ENCODE assay signal across 2 cellular contexts in the genomic region with DNA sequence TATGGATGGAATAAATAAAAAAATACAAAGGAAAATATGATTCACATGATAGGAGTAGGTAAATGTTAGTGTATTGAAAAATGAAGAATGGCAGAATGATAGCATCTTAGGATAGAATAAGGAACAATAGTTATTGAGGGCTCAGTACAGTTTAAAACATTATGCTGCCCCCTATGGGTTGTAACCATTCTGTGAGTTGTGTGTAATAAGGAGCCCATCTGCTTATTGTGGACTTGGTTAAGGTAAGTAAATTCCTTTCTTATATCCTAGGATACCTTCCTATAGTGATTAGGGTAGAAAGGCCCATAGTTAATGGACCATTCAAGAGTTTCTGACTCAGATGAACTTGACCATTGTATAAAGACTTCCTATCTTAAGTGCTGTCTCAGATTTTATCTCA.
TF ChIP-seq lines count a peak whose summit lies in the region.

No MANE protein-coding gene starts in this region.

TF ChIP-seq in liver, 16 proteins besides CTCF, POLR2A, EP300 and RAD21 (continued from another document):
- TF ChIP-seq, protein P1, sequence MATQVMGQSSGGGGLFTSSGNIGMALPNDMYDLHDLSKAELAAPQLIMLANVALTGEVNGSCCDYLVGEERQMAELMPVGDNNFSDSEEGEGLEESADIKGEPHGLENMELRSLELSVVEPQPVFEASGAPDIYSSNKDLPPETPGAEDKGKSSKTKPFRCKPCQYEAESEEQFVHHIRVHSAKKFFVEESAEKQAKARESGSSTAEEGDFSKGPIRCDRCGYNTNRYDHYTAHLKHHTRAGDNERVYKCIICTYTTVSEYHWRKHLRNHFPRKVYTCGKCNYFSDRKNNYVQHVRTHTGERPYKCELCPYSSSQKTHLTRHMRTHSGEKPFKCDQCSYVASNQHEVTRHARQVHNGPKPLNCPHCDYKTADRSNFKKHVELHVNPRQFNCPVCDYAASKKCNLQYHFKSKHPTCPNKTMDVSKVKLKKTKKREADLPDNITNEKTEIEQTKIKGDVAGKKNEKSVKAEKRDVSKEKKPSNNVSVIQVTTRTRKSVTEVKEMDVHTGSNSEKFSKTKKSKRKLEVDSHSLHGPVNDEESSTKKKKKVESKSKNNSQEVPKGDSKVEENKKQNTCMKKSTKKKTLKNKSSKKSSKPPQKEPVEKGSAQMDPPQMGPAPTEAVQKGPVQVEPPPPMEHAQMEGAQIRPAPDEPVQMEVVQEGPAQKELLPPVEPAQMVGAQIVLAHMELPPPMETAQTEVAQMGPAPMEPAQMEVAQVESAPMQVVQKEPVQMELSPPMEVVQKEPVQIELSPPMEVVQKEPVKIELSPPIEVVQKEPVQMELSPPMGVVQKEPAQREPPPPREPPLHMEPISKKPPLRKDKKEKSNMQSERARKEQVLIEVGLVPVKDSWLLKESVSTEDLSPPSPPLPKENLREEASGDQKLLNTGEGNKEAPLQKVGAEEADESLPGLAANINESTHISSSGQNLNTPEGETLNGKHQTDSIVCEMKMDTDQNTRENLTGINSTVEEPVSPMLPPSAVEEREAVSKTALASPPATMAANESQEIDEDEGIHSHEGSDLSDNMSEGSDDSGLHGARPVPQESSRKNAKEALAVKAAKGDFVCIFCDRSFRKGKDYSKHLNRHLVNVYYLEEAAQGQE (IDR thresholded peaks at IDR 0.05), result no peak
- TF ChIP-seq NR2F2 (IDR thresholded peaks at IDR 0.05) (no peak), FOXA1 (IDR thresholded peaks at IDR 0.05) (no peak), EGR1 (IDR thresholded peaks at IDR 0.05; ENCODE audit: low read depth in 2 of 2) (no peak), HNF4A (conservative IDR thresholded peaks at IDR 0.05) (no peak), JUND (IDR thresholded peaks at IDR 0.05) (no peak), HNF4G (IDR thresholded peaks at IDR 0.05) (no peak), YY1 (IDR thresholded peaks at IDR 0.05) (no peak), TAF1 (conservative IDR thresholded peaks at IDR 0.05) (no peak), FOXA2 (IDR thresholded peaks at IDR 0.05) (no peak)
- TF ChIP-seq, protein P2, sequence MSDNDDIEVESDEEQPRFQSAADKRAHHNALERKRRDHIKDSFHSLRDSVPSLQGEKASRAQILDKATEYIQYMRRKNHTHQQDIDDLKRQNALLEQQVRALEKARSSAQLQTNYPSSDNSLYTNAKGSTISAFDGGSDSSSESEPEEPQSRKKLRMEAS (IDR thresholded peaks at IDR 0.05), result no peak
- TF ChIP-seq, protein P3, sequence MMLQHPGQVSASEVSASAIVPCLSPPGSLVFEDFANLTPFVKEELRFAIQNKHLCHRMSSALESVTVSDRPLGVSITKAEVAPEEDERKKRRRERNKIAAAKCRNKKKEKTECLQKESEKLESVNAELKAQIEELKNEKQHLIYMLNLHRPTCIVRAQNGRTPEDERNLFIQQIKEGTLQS (IDR thresholded peaks at IDR 0.05), result no peak

TF ChIP-seq in HepG2, 621 proteins besides CTCF, POLR2A, EP300 and RAD21 (continued from another document and continues in another):
- TF ChIP-seq, protein P4, sequence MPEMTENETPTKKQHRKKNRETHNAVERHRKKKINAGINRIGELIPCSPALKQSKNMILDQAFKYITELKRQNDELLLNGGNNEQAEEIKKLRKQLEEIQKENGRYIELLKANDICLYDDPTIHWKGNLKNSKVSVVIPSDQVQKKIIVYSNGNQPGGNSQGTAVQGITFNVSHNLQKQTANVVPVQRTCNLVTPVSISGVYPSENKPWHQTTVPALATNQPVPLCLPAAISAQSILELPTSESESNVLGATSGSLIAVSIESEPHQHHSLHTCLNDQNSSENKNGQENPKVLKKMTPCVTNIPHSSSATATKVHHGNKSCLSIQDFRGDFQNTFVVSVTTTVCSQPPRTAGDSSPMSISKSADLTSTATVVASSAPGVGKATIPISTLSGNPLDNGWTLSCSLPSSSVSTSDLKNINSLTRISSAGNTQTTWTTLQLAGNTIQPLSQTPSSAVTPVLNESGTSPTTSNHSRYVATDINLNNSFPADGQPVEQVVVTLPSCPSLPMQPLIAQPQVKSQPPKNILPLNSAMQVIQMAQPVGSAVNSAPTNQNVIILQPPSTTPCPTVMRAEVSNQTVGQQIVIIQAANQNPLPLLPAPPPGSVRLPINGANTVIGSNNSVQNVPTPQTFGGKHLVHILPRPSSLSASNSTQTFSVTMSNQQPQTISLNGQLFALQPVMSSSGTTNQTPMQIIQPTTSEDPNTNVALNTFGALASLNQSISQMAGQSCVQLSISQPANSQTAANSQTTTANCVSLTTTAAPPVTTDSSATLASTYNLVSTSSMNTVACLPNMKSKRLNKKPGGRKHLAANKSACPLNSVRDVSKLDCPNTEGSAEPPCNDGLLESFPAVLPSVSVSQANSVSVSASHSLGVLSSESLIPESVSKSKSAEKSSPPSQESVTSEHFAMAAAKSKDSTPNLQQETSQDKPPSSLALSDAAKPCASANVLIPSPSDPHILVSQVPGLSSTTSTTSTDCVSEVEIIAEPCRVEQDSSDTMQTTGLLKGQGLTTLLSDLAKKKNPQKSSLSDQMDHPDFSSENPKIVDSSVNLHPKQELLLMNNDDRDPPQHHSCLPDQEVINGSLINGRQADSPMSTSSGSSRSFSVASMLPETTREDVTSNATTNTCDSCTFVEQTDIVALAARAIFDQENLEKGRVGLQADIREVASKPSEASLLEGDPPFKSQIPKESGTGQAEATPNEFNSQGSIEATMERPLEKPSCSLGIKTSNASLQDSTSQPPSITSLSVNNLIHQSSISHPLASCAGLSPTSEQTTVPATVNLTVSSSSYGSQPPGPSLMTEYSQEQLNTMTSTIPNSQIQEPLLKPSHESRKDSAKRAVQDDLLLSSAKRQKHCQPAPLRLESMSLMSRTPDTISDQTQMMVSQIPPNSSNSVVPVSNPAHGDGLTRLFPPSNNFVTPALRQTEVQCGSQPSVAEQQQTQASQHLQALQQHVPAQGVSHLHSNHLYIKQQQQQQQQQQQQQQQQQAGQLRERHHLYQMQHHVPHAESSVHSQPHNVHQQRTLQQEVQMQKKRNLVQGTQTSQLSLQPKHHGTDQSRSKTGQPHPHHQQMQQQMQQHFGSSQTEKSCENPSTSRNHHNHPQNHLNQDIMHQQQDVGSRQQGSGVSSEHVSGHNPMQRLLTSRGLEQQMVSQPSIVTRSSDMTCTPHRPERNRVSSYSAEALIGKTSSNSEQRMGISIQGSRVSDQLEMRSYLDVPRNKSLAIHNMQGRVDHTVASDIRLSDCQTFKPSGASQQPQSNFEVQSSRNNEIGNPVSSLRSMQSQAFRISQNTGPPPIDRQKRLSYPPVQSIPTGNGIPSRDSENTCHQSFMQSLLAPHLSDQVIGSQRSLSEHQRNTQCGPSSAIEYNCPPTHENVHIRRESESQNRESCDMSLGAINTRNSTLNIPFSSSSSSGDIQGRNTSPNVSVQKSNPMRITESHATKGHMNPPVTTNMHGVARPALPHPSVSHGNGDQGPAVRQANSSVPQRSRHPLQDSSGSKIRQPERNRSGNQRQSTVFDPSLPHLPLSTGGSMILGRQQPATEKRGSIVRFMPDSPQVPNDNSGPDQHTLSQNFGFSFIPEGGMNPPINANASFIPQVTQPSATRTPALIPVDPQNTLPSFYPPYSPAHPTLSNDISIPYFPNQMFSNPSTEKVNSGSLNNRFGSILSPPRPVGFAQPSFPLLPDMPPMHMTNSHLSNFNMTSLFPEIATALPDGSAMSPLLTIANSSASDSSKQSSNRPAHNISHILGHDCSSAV (CRISPR knock-in tag; IDR thresholded peaks at IDR 0.05; ENCODE audit: borderline replicate concordance), result no peak
- TF ChIP-seq, protein P5, sequence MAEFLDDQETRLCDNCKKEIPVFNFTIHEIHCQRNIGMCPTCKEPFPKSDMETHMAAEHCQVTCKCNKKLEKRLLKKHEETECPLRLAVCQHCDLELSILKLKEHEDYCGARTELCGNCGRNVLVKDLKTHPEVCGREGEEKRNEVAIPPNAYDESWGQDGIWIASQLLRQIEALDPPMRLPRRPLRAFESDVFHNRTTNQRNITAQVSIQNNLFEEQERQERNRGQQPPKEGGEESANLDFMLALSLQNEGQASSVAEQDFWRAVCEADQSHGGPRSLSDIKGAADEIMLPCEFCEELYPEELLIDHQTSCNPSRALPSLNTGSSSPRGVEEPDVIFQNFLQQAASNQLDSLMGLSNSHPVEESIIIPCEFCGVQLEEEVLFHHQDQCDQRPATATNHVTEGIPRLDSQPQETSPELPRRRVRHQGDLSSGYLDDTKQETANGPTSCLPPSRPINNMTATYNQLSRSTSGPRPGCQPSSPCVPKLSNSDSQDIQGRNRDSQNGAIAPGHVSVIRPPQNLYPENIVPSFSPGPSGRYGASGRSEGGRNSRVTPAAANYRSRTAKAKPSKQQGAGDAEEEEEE (CRISPR knock-in tag; IDR thresholded peaks at IDR 0.05; ENCODE audit: borderline replicate concordance), result no peak
- TF ChIP-seq, protein P6, sequence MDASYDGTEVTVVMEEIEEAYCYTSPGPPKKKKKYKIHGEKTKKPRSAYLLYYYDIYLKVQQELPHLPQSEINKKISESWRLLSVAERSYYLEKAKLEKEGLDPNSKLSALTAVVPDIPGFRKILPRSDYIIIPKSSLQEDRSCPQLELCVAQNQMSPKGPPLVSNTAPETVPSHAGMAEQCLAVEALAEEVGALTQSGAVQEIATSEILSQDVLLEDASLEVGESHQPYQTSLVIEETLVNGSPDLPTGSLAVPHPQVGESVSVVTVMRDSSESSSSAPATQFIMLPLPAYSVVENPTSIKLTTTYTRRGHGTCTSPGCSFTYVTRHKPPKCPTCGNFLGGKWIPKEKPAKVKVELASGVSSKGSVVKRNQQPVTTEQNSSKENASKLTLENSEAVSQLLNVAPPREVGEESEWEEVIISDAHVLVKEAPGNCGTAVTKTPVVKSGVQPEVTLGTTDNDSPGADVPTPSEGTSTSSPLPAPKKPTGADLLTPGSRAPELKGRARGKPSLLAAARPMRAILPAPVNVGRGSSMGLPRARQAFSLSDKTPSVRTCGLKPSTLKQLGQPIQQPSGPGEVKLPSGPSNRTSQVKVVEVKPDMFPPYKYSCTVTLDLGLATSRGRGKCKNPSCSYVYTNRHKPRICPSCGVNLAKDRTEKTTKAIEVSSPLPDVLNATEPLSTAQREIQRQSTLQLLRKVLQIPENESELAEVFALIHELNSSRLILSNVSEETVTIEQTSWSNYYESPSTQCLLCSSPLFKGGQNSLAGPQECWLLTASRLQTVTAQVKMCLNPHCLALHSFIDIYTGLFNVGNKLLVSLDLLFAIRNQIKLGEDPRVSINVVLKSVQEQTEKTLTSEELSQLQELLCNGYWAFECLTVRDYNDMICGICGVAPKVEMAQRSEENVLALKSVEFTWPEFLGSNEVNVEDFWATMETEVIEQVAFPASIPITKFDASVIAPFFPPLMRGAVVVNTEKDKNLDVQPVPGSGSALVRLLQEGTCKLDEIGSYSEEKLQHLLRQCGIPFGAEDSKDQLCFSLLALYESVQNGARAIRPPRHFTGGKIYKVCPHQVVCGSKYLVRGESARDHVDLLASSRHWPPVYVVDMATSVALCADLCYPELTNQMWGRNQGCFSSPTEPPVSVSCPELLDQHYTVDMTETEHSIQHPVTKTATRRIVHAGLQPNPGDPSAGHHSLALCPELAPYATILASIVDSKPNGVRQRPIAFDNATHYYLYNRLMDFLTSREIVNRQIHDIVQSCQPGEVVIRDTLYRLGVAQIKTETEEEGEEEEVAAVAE (CRISPR knock-in tag; IDR thresholded peaks at IDR 0.05; ENCODE audit: borderline replicate concordance), result no peak
- TF ChIP-seq RXRA (CRISPR knock-in tag; IDR thresholded peaks at IDR 0.05) (no peak), ZNF496 (CRISPR knock-in tag; IDR thresholded peaks at IDR 0.05; ENCODE audit: insufficient replicate concordance) (no peak), TCF7L2 (IDR thresholded peaks at IDR 0.05; ENCODE audit: low read depth, low read length) (no peak), CREM (IDR thresholded peaks at IDR 0.05) (no peak), CREM (CRISPR knock-in tag; IDR thresholded peaks at IDR 0.05) (no peak)
- TF ChIP-seq, protein P7, sequence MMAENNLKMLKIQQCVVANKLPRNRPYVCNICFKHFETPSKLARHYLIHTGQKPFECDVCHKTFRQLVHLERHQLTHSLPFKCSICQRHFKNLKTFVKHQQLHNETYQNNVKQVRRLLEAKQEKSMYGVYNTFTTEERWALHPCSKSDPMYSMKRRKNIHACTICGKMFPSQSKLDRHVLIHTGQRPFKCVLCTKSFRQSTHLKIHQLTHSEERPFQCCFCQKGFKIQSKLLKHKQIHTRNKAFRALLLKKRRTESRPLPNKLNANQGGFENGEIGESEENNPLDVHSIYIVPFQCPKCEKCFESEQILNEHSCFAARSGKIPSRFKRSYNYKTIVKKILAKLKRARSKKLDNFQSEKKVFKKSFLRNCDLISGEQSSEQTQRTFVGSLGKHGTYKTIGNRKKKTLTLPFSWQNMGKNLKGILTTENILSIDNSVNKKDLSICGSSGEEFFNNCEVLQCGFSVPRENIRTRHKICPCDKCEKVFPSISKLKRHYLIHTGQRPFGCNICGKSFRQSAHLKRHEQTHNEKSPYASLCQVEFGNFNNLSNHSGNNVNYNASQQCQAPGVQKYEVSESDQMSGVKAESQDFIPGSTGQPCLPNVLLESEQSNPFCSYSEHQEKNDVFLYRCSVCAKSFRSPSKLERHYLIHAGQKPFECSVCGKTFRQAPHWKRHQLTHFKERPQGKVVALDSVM (CRISPR knock-in tag; IDR thresholded peaks at IDR 0.05), result no peak
- TF ChIP-seq, protein P8, sequence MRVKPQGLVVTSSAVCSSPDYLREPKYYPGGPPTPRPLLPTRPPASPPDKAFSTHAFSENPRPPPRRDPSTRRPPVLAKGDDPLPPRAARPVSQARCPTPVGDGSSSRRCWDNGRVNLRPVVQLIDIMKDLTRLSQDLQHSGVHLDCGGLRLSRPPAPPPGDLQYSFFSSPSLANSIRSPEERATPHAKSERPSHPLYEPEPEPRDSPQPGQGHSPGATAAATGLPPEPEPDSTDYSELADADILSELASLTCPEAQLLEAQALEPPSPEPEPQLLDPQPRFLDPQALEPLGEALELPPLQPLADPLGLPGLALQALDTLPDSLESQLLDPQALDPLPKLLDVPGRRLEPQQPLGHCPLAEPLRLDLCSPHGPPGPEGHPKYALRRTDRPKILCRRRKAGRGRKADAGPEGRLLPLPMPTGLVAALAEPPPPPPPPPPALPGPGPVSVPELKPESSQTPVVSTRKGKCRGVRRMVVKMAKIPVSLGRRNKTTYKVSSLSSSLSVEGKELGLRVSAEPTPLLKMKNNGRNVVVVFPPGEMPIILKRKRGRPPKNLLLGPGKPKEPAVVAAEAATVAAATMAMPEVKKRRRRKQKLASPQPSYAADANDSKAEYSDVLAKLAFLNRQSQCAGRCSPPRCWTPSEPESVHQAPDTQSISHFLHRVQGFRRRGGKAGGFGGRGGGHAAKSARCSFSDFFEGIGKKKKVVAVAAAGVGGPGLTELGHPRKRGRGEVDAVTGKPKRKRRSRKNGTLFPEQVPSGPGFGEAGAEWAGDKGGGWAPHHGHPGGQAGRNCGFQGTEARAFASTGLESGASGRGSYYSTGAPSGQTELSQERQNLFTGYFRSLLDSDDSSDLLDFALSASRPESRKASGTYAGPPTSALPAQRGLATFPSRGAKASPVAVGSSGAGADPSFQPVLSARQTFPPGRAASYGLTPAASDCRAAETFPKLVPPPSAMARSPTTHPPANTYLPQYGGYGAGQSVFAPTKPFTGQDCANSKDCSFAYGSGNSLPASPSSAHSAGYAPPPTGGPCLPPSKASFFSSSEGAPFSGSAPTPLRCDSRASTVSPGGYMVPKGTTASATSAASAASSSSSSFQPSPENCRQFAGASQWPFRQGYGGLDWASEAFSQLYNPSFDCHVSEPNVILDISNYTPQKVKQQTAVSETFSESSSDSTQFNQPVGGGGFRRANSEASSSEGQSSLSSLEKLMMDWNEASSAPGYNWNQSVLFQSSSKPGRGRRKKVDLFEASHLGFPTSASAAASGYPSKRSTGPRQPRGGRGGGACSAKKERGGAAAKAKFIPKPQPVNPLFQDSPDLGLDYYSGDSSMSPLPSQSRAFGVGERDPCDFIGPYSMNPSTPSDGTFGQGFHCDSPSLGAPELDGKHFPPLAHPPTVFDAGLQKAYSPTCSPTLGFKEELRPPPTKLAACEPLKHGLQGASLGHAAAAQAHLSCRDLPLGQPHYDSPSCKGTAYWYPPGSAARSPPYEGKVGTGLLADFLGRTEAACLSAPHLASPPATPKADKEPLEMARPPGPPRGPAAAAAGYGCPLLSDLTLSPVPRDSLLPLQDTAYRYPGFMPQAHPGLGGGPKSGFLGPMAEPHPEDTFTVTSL (CRISPR knock-in tag; IDR thresholded peaks at IDR 0.05; ENCODE audit: borderline replicate concordance), result no peak
